ENCODE assay signal across 9 cellular contexts in the genomic region with DNA sequence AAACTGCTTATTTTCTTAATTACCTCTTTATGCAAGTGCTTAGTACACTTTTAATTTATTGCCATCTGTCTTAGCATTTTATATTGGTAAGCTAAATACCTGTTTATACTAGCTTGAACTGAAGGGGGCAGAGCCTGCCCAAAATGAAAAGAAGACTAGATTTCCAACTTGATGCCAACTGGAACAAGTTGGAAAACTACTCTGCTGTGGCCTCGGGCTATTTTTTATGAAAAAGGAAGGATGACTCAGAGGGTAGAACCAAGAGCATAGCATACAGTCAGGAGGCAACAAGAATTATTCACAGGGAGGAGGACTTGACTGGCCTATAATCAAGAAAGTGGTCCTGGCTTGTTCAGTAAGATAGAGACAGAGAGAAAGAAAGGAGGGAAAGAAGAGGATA.
A peak's percentile ranks its signal among the peaks of the same experiment; 100 is the strongest.
DNase-seq lines count a peak whose midpoint lies in the region; ATAC-seq and TF ChIP-seq lines count a peak whose summit lies in the region.
"Had no signal": no experiment of that assay in that cellular context is flagged by ENCODE, and none has a peak within 500 bp of the region (broad histone marks: within the 10 kb centered on the region; RNA-seq: fewer than 3 reads in every experiment).

No MANE protein-coding gene starts in this region.

- DNase-seq in BJ (ENCODE audit: low read depth) (peak; percentile 82), LNCaP clone FGC (ENCODE audit: low read depth) (peak; percentile 26), brain microvascular endothelial cell (peak; percentile 33), kidney tubule cell (ENCODE audit: low spot score) (peak; percentile 90), GM10266 (ENCODE audit: extremely low spot score) (no peak)
- DNase-seq in stimulated activated CD4-positive, alpha-beta T cell treated with anti-CD3 and anti-CD28 coated beads, Interleukin-4, amount 100 ng/mL, for 24 hours: no peak
- DNase-seq: T-helper 9 cell had no signal

- TF ChIP-seq CTCF in BJ (IDR thresholded peaks at IDR 0.05; ENCODE audit: insufficient read depth, low read depth, low read length) (peak; percentile 40; the same call in 1 of the 2 replicates), LNCaP clone FGC (IDR thresholded peaks at IDR 0.05; ENCODE audit: control insufficient read depth, extremely low read depth, insufficient read depth) (peak; percentile 23; the same call in 1 of the 2 replicates), brain microvascular endothelial cell (IDR thresholded peaks at IDR 0.05; ENCODE audit: low read depth, low read length, missing control alignments) (peak; percentile 17), GM10266 (IDR thresholded peaks at IDR 0.05; ENCODE audit: control insufficient read depth, insufficient read depth, low read depth, missing control alignments) (no peak)

- ATAC-seq in GM21423 (IDR thresholded peaks at IDR 0.05; ENCODE audit: unreplicated experiment): no peak
- no peak for ATAC-seq in HG02970 (IDR thresholded peaks at IDR 0.05; ENCODE audit: low FRiP score, unreplicated experiment)

- CTCF ChIA-PET in BJ (lab: Yijun Ruan, JAX): interaction anchor here (0.7 to 1.6 kb wide), 4 partner anchors 20 to 712 kb away, joined by 3 to 4 read pairs (median 3); no protein-coding TSS in a partner anchor

- no peak overlapping the region for H3K27ac ChIP-seq in brain microvascular endothelial cell

- H3K4me3 ChIP-seq in BJ (ENCODE audit: low read depth, low read length) (no peak overlapping the region), LNCaP clone FGC (ENCODE audit: low read depth, low read length) (no peak overlapping the region), brain microvascular endothelial cell (ENCODE audit: low read depth, low read length) (no peak overlapping the region)

- POLR2A ChIA-PET in BJ (lab: Charles Lee): interaction anchor here (0.7 kb wide), 1 partner anchor 357 kb away, joined by 3 read pairs; no protein-coding TSS in a partner anchor

- H3K27me3 ChIP-seq in BJ (ENCODE audit: control insufficient read depth, insufficient read depth, low read length): no peaks in the 10 kb centered on the region
- no peaks in the 10 kb centered on the region for H3K27me3 ChIP-seq in brain microvascular endothelial cell (replicated peaks)

- no peaks in the 10 kb centered on the region for H3K36me3 ChIP-seq in BJ (ENCODE audit: control insufficient read depth, insufficient read depth, low read length)
- H3K36me3 ChIP-seq in brain microvascular endothelial cell (replicated peaks): no peaks in the 10 kb centered on the region

- in situ Hi-C loops in brain microvascular endothelial cell (cut with HindIII; ENCODE audit: low pct_ligation_motif_present, low sequenced_read_pairs): no loop called here

Comparison
In these comparisons a context has a peak if more than half of its experiments do, and no peak if none do; other contexts are left out.
1. DNase-seq: peak in BJ (single experiment), LNCaP clone FGC (single experiment), brain microvascular endothelial cell (single experiment) and kidney tubule cell (single experiment); none in stimulated activated CD4-positive, alpha-beta T cell treated with anti-CD3 and anti-CD28 coated beads, Interleukin-4, amount 100 ng/mL, for 24 hours (single experiment) and GM10266 (single experiment).